Comparison of ENCODE assay signal across 14 cellular contexts in the genomic region with DNA sequence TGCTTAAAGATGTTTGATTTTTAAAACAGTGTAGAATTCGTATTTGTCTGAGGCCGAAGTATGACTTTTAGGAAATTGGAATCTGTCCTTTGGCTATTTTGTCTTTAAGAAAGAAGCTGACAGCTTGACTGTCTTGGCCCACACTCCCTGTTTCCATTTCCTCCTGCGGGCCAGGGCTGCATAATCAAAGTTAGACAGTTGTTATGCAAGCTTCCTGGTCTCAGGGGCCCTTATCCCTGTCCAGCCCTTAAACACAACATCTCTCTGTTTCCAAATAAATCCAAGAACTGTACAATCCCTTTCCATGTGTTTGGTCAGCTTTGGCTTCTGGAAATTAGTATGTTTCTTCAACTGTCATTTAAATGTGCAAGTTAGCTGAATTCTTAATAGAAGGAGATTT. TPM values are rescaled to one million over a fixed set of nuclear protein-coding genes. Genes with fewer than 3 reads are reported as not detected.
DNase-seq lines count a peak whose midpoint lies in the region; ATAC-seq and TF ChIP-seq lines count a peak whose summit lies in the region.
"Had no signal": no experiment of that assay in that cellular context is flagged by ENCODE, and none has a peak within 500 bp of the region (broad histone marks: within the 10 kb centered on the region; RNA-seq: fewer than 3 reads in every experiment).

No MANE protein-coding gene starts in this region.

- DNase-seq in AML-193 (lab: John Stamatoyannopoulos, UW) (peak; percentile 26 to 43), UCSD-AML1 (lab: John Stamatoyannopoulos, UW; ENCODE audit: unreplicated experiment) (peak; percentile 54), omental fat pad (ENCODE audit: low spot score) (no peak)
- DNase-seq in activated CD4-positive, alpha-beta T cell treated with anti-CD3 and anti-CD28 coated beads for 1 hour: no peak
- DNase-seq: activated CD4-positive, CD25-positive, alpha-beta regulatory T cell treated with anti-CD3 and anti-CD28 coated beads, Interleukin-2, amount 50 U/mL, for 72 hours; activated naive CD8-positive, alpha-beta T cell treated with anti-CD3 and anti-CD28 coated beads, Interleukin-2, amount 50 U/mL, for 24 hours; NCI-H1092; PC-3; small intestine had no signal

- H3K27ac ChIP-seq in gastroesophageal sphincter: peak overlapping the region; percentile 45 to 67 (median 50)

- no peaks in the 10 kb centered on the region for H3K36me3 ChIP-seq in gastroesophageal sphincter

- WGBS in gastroesophageal sphincter (ENCODE audit: low coverage in 1 of 2), 2 donors: 0 to 6% methylated on average over 3 of the region's 3 CpGs

- ATAC-seq in gastroesophageal sphincter (peak; percentile 94), omental fat pad (ENCODE audit: low FRiP score) (peak; percentile 85), GM18873 (IDR thresholded peaks at IDR 0.05; ENCODE audit: low FRiP score, unreplicated experiment) (no peak), HG03378 (IDR thresholded peaks at IDR 0.05; ENCODE audit: unreplicated experiment) (no peak), HG02571 (IDR thresholded peaks at IDR 0.05; ENCODE audit: unreplicated experiment) (no peak)
- ATAC-seq: activated naive CD8-positive, alpha-beta T cell treated with anti-CD3 and anti-CD28 coated beads, Interleukin-2, amount 50 U/mL, for 24 hours; PC-3; stimulated activated memory B cell treated with anti-CD40 and anti-IgM and Interleukin-4, amounts not matched to agents 10 μg/mL and 1 μg/mL and 100 μg/mL, for 72 hours had no signal

- H3K27me3 ChIP-seq in gastroesophageal sphincter: no peaks in the 10 kb centered on the region

- peaks cover 0 to 10% (median 0%) of the 10 kb centered on the region in 3 donors for H3K9me3 ChIP-seq in gastroesophageal sphincter

- no peak for TF ChIP-seq EP300 in gastroesophageal sphincter (IDR thresholded peaks at IDR 0.05)

- H3K4me3 ChIP-seq in gastroesophageal sphincter: no peak overlapping the region

- TF ChIP-seq CTCF in gastroesophageal sphincter (IDR thresholded peaks at IDR 0.05): no peak
- TF ChIP-seq CTCF in omental fat pad (IDR thresholded peaks at IDR 0.05): no peak

- H3K4me1 ChIP-seq in gastroesophageal sphincter: peaks cover 4 to 42% (median 13%) of the 10 kb centered on the region in 3 donors

- TF ChIP-seq POLR2A in gastroesophageal sphincter (IDR thresholded peaks at IDR 0.05): no peak

RNA-seq across cellular contexts. Expression of a gene that starts 54.6 kb away (rescaled TPM):
- total RNA-seq in gastroesophageal sphincter: 10 to 100 TPM in 3 of 4 donors, 1 to 10 TPM in 1; 8.2 to 20.1 (median 14.2) TPM
- 10 to 100 TPM; 45.6 to 80.6 (median 54.1) TPM for total RNA-seq in omental fat pad
- total RNA-seq: PC-3 had no signal

Comparison
In these comparisons a context has a peak if more than half of its experiments do, and no peak if none do; other contexts are left out.
1. DNase-seq: peak in AML-193 (2 of 2) and UCSD-AML1 (single experiment); none in omental fat pad (single experiment) and activated CD4-positive, alpha-beta T cell treated with anti-CD3 and anti-CD28 coated beads for 1 hour (single experiment).
2. ATAC-seq: peak in gastroesophageal sphincter (single experiment) and omental fat pad (single experiment); none in GM18873 (single experiment), HG03378 (single experiment) and HG02571 (single experiment).